Comparison of ENCODE assay signal across 14 cellular contexts in genomic region chr2:109435866-109436634, GRCh38.
DNase-seq lines count a peak whose midpoint lies in the region; ATAC-seq, FAIRE-seq and TF ChIP-seq lines count a peak whose summit lies in the region.
"Had no signal": no experiment of that assay in that cellular context is flagged by ENCODE, and none has a peak within 500 bp of the region (broad histone marks: within the 10 kb centered on the region; RNA-seq: fewer than 3 reads in every experiment).

No MANE protein-coding gene starts in this region.

- H3K9ac ChIP-seq in rectal smooth muscle tissue (ENCODE audit: low read length), result no peak overlapping the region

- FAIRE-seq in frontal cortex (lab: Jason Lieb, UNC), result no peak

- peaks cover 3% of the 10 kb centered on the region for H3K9me3 ChIP-seq in left ventricle myocardium inferior (replicated peaks)

- intact Hi-C loops in left ventricle myocardium inferior (cut with micrococcal nuclease), result no loop called here

- TF ChIP-seq CTCF in AG10803 (conservative IDR thresholded peaks at IDR 0.05; ENCODE audit: low read length), result no peak
- TF ChIP-seq CTCF in left ventricle myocardium inferior (IDR thresholded peaks at IDR 0.05; ENCODE audit: borderline replicate concordance), result no peak

- peaks cover 9% of the 10 kb centered on the region for H3K27me3 Mint-ChIP-seq in stimulated activated memory B cell treated with anti-CD40 and anti-IgM and Interleukin-4, amounts not matched to agents 10 μg/mL and 1 μg/mL and 100 μg/mL, for 72 hours

- H3K27me3 ChIP-seq in left ventricle myocardium inferior (ENCODE audit: low read depth), result no peaks in the 10 kb centered on the region
- no peaks in the 10 kb centered on the region for H3K27me3 ChIP-seq in rectal smooth muscle tissue (ENCODE audit: control insufficient read depth, insufficient read depth, low read length)

- no peak overlapping the region for H3K27ac Mint-ChIP-seq in stimulated activated memory B cell treated with anti-CD40 and anti-IgM and Interleukin-4, amounts not matched to agents 10 μg/mL and 1 μg/mL and 100 μg/mL, for 72 hours
- H3K27ac Mint-ChIP-seq: type B pancreatic cell had no signal

- H3K27ac ChIP-seq in left ventricle myocardium inferior (replicated peaks), result peak overlapping the region; percentile 81
- H3K27ac ChIP-seq in rectal smooth muscle tissue (ENCODE audit: low read depth, low read length), result peak overlapping the region; percentile 48
- H3K27ac ChIP-seq: RWPE1 had no signal

- H3K4me3 ChIP-seq in AG10803 (ENCODE audit: low read length) (no peak overlapping the region), left ventricle myocardium inferior (no peak overlapping the region), rectal smooth muscle tissue (ENCODE audit: low read length) (no peak overlapping the region)

- no peak overlapping the region for H3K4me3 Mint-ChIP-seq in stimulated activated memory B cell treated with anti-CD40 and anti-IgM and Interleukin-4, amounts not matched to agents 10 μg/mL and 1 μg/mL and 100 μg/mL, for 72 hours
- H3K4me3 Mint-ChIP-seq: neural crest cell, type B pancreatic cell had no signal

- H3K4me1 Mint-ChIP-seq in stimulated activated memory B cell treated with anti-CD40 and anti-IgM and Interleukin-4, amounts not matched to agents 10 μg/mL and 1 μg/mL and 100 μg/mL, for 72 hours, result no peaks in the 10 kb centered on the region

- ATAC-seq in stimulated activated memory B cell treated with anti-CD40 and anti-IgM and Interleukin-4, amounts not matched to agents 10 μg/mL and 1 μg/mL and 100 μg/mL, for 72 hours, result no peak
- ATAC-seq: activated CD4-positive, CD25-positive, alpha-beta regulatory T cell treated with anti-CD3 and anti-CD28 coated beads, Interleukin-2, amount 50 U/mL, for 24 hours had no signal

- H3K36me3 Mint-ChIP-seq in stimulated activated memory B cell treated with anti-CD40 and anti-IgM and Interleukin-4, amounts not matched to agents 10 μg/mL and 1 μg/mL and 100 μg/mL, for 72 hours, result no peaks in the 10 kb centered on the region

- H3K9me3 Mint-ChIP-seq in stimulated activated memory B cell treated with anti-CD40 and anti-IgM and Interleukin-4, amounts not matched to agents 10 μg/mL and 1 μg/mL and 100 μg/mL, for 72 hours, result peaks cover 8% of the 10 kb centered on the region

- DNase-seq in AG10803 (ENCODE audit: low read depth) (peak; percentile 62), astrocyte of the hippocampus (ENCODE audit: low read depth, low spot score) (peak; percentile 50), left ventricle myocardium inferior (peak; percentile 64), T-helper 1 cell (no peak), frontal cortex (ENCODE audit: low spot score in 2 of 2) (no peak), glomerular visceral epithelial cell (ENCODE audit: extremely low spot score) (no peak)
- DNase-seq: activated gamma-delta T cell treated with Interleukin-2 at 50 U/mL for 16 hours, DND-41 had no signal

- peaks cover 19% of the 10 kb centered on the region for H3K36me3 ChIP-seq in left ventricle myocardium inferior
- no peaks in the 10 kb centered on the region for H3K36me3 ChIP-seq in rectal smooth muscle tissue (ENCODE audit: control insufficient read depth, insufficient read depth, low read length)

- H3K4me1 ChIP-seq in left ventricle myocardium inferior (peaks cover 48% of the 10 kb centered on the region), rectal smooth muscle tissue (ENCODE audit: control insufficient read depth, insufficient read depth, low read length) (peaks cover 2% of the 10 kb centered on the region)

Comparison
In these comparisons a context has a peak if more than half of its experiments do, and no peak if none do; other contexts are left out.
1. DNase-seq: peak in AG10803 (single experiment), astrocyte of the hippocampus (single experiment) and left ventricle myocardium inferior (single experiment); none in T-helper 1 cell (0 of 5), frontal cortex (0 of 2) and glomerular visceral epithelial cell (single experiment).